8 cellular contexts compared by ENCODE assay signal in the genomic region with DNA sequence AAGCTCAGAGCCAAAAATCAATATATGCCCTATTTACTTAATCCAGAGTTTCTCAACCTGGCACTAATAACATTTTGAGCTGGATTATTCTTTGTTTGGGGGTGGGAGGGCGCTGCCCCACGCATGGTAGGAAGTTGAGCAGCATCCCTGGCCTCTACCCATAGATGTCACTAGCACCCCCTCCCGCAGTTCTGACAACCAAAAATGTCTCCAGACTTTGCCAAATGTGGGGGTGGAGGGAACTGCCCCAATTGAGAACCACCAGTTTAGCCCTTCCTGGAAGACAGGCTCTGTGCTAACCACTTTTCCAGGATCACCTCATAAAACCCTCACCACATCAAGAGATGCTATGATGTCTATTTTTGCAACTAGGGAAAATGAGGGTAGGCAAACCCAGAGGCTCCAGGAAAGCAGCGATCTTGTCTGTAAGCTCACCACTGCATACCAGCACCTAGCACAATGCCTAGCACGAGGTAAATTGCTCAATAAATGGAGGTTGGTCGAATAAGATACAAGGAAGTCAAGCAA. TPM values are rescaled to one million over a fixed set of nuclear protein-coding genes. Genes with fewer than 3 reads are reported as not detected.
DNase-seq lines count a peak whose midpoint lies in the region; ATAC-seq and TF ChIP-seq lines count a peak whose summit lies in the region.

No MANE protein-coding gene starts in this region.

- TF ChIP-seq CTCF in LNCAP (IDR thresholded peaks at IDR 0.05) (peak; percentile 50; the same call in 1 of the 2 replicates), esophagus squamous epithelium (IDR thresholded peaks at IDR 0.05) (peak in 1 of 6 experiments; percentile 33), parathyroid adenoma (IDR thresholded peaks at IDR 0.05) (peak; percentile 16)

- H3K27me3 ChIP-seq in esophagus squamous epithelium (no peaks in the 10 kb centered on the region), parathyroid adenoma (ENCODE audit: control insufficient read depth, insufficient read depth, low read length) (no peaks in the 10 kb centered on the region)

- H2AFZ ChIP-seq in parathyroid adenoma, result no peak overlapping the region

- ATAC-seq in HG02885 (IDR thresholded peaks at IDR 0.05; ENCODE audit: poor library complexity, unreplicated experiment) (no peak), HG03159 (IDR thresholded peaks at IDR 0.05; ENCODE audit: unreplicated experiment) (no peak)

- H3K27ac ChIP-seq in esophagus squamous epithelium, result peak overlapping the region; percentile 94 to 98 (median 96)
- peak overlapping the region; percentile 84 for H3K27ac ChIP-seq in parathyroid adenoma

- peaks cover 31 to 62% (median 41%) of the 10 kb centered on the region in 3 donors for H3K4me1 ChIP-seq in esophagus squamous epithelium
- peaks cover 12% of the 10 kb centered on the region for H3K4me1 ChIP-seq in parathyroid adenoma

- H3K79me2 ChIP-seq in parathyroid adenoma, result peaks cover 36% of the 10 kb centered on the region

- no peak for TF ChIP-seq POLR2A in esophagus squamous epithelium (IDR thresholded peaks at IDR 0.05)

- H3K4me2 ChIP-seq in parathyroid adenoma (ENCODE audit: low read length), result peak overlapping the region; percentile 58

- 0% methylated on average over 6 of the region's 6 CpGs for WGBS in esophagus squamous epithelium, 2 donors

- H3K9ac ChIP-seq in parathyroid adenoma, result peak overlapping the region; percentile 49

- H3K9me3 ChIP-seq in esophagus squamous epithelium, result no peaks in the 10 kb centered on the region
- no peaks in the 10 kb centered on the region for H3K9me3 ChIP-seq in parathyroid adenoma (ENCODE audit: control insufficient read depth, low read length)

- intact Hi-C loops in esophagus squamous epithelium (cut with DNase I), result no loop called here

- peaks cover 13 to 41% (median 22%) of the 10 kb centered on the region in 3 donors for H3K36me3 ChIP-seq in esophagus squamous epithelium
- H3K36me3 ChIP-seq in parathyroid adenoma (ENCODE audit: control insufficient read depth, insufficient read depth, low read length), result no peaks in the 10 kb centered on the region

- peak; percentile 34 for DNase-seq in ELF-1 (ENCODE audit: low read depth, low spot score)
- DNase-seq in activated CD4-positive, alpha-beta T cell treated with anti-CD3 and anti-CD28 coated beads, Interleukin-2, amount 50 U/mL, for 48 hours, result peak; percentile 57 to 66
- no peak for DNase-seq in esophagus squamous epithelium (lab: John Stamatoyannopoulos, UW)
- DNase-seq in OCI-M2 (lab: John Stamatoyannopoulos, UW; ENCODE audit: unreplicated experiment), result no peak

- H3K4me3 ChIP-seq in esophagus squamous epithelium (peak overlapping the region; percentile 84 to 93 (median 92)), parathyroid adenoma (ENCODE audit: low read depth, low read length) (peak overlapping the region; percentile 96)

RNA-seq across cellular contexts. Expression of gene TRIR, which starts 1.1 kb away (rescaled TPM):
- total RNA-seq in esophagus squamous epithelium, result 100 to 1,000 TPM; 258 to 302 (median 280) TPM

RNA-seq across cellular contexts. Expression of gene GET3, which starts 3.9 kb away (rescaled TPM):
- 10 to 100 TPM; 36.8 to 69.9 (median 51.2) TPM for total RNA-seq in esophagus squamous epithelium

RNA-seq across cellular contexts. Expression of gene TNPO2, which starts 9.7 kb away (rescaled TPM):
- total RNA-seq in esophagus squamous epithelium, result 10 to 100 TPM; 25.5 to 57.8 (median 43.5) TPM

RNA-seq across cellular contexts. Expression of gene BEST2, which starts 18.2 kb away (rescaled TPM):
- 1 to 10 TPM in 1 of 4 donors, under 1 TPM in 1, not detected in 2; 0.27 to 1.3 TPM for total RNA-seq in esophagus squamous epithelium

RNA-seq across cellular contexts. Expression of gene FBXW9, which starts 37.0 kb away (rescaled TPM):
- total RNA-seq in esophagus squamous epithelium, result 10 to 100 TPM in 3 of 4 donors, 1 to 10 TPM in 1; 9.6 to 13.4 (median 11.9) TPM

Comparison
In these comparisons a context has a peak if more than half of its experiments do, and no peak if none do; other contexts are left out.
1. DNase-seq: peak in ELF-1 (single experiment) and activated CD4-positive, alpha-beta T cell treated with anti-CD3 and anti-CD28 coated beads, Interleukin-2, amount 50 U/mL, for 48 hours (2 of 2); none in esophagus squamous epithelium (single experiment) and OCI-M2 (single experiment).